2 cellular contexts compared by ENCODE assay signal in the genomic region with DNA sequence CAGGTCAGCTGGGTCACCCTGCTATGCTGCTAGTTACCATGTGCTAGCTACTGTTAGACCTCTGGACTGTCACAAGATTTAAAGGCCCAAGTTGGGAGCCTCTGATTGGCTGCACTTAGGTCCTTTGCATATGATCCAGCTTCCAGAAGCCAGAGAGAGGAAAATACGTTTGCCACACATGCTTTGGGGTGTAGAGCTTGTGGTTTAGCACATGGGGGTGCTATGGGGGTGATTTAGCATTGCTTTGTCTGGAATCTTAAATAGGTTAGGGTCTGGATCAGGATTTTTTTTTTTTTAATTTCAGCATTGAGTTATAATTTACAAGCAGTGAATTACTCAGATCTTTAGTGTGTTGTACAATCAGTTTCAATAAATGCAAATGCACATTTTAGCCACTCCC.
TF ChIP-seq lines count a peak whose summit lies in the region.

No MANE protein-coding gene starts in this region.

TF ChIP-seq in GM23338, 12 proteins besides CTCF, POLR2A, EP300 and RAD21 (continued from another document and continues in another):
- TF ChIP-seq, protein P1, sequence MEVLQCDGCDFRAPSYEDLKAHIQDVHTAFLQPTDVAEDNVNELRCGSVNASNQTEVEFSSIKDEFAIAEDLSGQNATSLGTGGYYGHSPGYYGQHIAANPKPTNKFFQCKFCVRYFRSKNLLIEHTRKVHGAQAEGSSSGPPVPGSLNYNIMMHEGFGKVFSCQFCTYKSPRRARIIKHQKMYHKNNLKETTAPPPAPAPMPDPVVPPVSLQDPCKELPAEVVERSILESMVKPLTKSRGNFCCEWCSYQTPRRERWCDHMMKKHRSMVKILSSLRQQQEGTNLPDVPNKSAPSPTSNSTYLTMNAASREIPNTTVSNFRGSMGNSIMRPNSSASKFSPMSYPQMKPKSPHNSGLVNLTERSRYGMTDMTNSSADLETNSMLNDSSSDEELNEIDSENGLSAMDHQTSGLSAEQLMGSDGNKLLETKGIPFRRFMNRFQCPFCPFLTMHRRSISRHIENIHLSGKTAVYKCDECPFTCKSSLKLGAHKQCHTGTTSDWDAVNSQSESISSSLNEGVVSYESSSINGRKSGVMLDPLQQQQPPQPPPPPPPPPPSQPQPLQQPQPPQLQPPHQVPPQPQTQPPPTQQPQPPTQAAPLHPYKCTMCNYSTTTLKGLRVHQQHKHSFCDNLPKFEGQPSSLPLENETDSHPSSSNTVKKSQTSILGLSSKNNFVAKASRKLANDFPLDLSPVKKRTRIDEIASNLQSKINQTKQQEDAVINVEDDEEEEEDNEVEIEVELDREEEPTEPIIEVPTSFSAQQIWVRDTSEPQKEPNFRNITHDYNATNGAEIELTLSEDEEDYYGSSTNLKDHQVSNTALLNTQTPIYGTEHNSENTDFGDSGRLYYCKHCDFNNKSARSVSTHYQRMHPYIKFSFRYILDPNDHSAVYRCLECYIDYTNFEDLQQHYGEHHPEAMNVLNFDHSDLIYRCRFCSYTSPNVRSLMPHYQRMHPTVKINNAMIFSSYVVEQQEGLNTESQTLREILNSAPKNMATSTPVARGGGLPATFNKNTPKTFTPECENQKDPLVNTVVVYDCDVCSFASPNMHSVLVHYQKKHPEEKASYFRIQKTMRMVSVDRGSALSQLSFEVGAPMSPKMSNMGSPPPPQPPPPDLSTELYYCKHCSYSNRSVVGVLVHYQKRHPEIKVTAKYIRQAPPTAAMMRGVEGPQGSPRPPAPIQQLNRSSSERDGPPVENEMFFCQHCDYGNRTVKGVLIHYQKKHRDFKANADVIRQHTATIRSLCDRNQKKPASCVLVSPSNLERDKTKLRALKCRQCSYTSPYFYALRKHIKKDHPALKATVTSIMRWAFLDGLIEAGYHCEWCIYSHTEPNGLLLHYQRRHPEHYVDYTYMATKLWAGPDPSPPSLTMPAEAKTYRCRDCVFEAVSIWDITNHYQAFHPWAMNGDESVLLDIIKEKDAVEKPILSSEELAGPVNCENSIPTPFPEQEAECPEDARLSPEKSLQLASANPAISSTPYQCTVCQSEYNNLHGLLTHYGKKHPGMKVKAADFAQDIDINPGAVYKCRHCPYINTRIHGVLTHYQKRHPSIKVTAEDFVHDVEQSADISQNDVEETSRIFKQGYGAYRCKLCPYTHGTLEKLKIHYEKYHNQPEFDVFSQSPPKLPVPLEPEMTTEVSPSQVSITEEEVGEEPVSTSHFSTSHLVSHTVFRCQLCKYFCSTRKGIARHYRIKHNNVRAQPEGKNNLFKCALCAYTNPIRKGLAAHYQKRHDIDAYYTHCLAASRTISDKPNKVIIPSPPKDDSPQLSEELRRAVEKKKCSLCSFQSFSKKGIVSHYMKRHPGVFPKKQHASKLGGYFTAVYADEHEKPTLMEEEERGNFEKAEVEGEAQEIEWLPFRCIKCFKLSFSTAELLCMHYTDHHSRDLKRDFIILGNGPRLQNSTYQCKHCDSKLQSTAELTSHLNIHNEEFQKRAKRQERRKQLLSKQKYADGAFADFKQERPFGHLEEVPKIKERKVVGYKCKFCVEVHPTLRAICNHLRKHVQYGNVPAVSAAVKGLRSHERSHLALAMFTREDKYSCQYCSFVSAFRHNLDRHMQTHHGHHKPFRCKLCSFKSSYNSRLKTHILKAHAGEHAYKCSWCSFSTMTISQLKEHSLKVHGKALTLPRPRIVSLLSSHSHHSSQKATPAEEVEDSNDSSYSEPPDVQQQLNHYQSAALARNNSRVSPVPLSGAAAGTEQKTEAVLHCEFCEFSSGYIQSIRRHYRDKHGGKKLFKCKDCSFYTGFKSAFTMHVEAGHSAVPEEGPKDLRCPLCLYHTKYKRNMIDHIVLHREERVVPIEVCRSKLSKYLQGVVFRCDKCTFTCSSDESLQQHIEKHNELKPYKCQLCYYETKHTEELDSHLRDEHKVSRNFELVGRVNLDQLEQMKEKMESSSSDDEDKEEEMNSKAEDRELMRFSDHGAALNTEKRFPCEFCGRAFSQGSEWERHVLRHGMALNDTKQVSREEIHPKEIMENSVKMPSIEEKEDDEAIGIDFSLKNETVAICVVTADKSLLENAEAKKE (CRISPR knock-in tag; IDR thresholded peaks at IDR 0.05) = no peak
- TF ChIP-seq POLR2AphosphoS5 (IDR thresholded peaks at IDR 0.05; ENCODE audit: low read depth) (no peak), NANOG (IDR thresholded peaks at IDR 0.05; ENCODE audit: borderline replicate concordance) (no peak), ZNF331 (CRISPR knock-in tag; IDR thresholded peaks at IDR 0.05; ENCODE audit: low read depth) (no peak), EZH2 (IDR thresholded peaks at IDR 0.05; ENCODE audit: low read depth, unreplicated experiment) (no peak), JUNB (IDR thresholded peaks at IDR 0.05; ENCODE audit: unreplicated experiment) (no peak), STAT1 (IDR thresholded peaks at IDR 0.05; ENCODE audit: unreplicated experiment) (no peak), EZH2phosphoT487 (IDR thresholded peaks at IDR 0.05; ENCODE audit: unreplicated experiment) (no peak), REST (IDR thresholded peaks at IDR 0.05; ENCODE audit: unreplicated experiment) (no peak), CREB1 (CRISPR knock-in tag; IDR thresholded peaks at IDR 0.05; ENCODE audit: low read depth) (no peak)

TF ChIP-seq in WTC11, 78 proteins besides CTCF, POLR2A, EP300 and RAD21 (continued from another document):
- TF ChIP-seq ESRRA (CRISPR knock-in tag; IDR thresholded peaks at IDR 0.05; ENCODE audit: borderline replicate concordance) (no peak), SOX15 (CRISPR knock-in tag; IDR thresholded peaks at IDR 0.05) (no peak), KAT7 (CRISPR knock-in tag; IDR thresholded peaks at IDR 0.05; ENCODE audit: borderline replicate concordance) (no peak), TEAD4 (CRISPR knock-in tag; IDR thresholded peaks at IDR 0.05) (no peak), E2F4 (CRISPR knock-in tag; IDR thresholded peaks at IDR 0.05; ENCODE audit: borderline replicate concordance, low read depth) (no peak), ELF4 (CRISPR knock-in tag; IDR thresholded peaks at IDR 0.05; ENCODE audit: low read depth) (no peak), OVOL2 (CRISPR knock-in tag; IDR thresholded peaks at IDR 0.05; ENCODE audit: borderline replicate concordance) (no peak), ATF6 (CRISPR knock-in tag; IDR thresholded peaks at IDR 0.05) (no peak), ZNF317 (CRISPR knock-in tag; IDR thresholded peaks at IDR 0.05; ENCODE audit: borderline replicate concordance, low read depth) (no peak), TP53 (CRISPR knock-in tag; IDR thresholded peaks at IDR 0.05) (no peak), NR1H2 (CRISPR knock-in tag; IDR thresholded peaks at IDR 0.05) (no peak), MYBL2 (CRISPR knock-in tag; IDR thresholded peaks at IDR 0.05) (no peak), ZNF416 (CRISPR knock-in tag; IDR thresholded peaks at IDR 0.05) (no peak)
- TF ChIP-seq, protein P2, sequence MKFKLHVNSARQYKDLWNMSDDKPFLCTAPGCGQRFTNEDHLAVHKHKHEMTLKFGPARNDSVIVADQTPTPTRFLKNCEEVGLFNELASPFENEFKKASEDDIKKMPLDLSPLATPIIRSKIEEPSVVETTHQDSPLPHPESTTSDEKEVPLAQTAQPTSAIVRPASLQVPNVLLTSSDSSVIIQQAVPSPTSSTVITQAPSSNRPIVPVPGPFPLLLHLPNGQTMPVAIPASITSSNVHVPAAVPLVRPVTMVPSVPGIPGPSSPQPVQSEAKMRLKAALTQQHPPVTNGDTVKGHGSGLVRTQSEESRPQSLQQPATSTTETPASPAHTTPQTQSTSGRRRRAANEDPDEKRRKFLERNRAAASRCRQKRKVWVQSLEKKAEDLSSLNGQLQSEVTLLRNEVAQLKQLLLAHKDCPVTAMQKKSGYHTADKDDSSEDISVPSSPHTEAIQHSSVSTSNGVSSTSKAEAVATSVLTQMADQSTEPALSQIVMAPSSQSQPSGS (CRISPR knock-in tag; IDR thresholded peaks at IDR 0.05; ENCODE audit: borderline replicate concordance, low read depth) = no peak
- TF ChIP-seq, protein P3, sequence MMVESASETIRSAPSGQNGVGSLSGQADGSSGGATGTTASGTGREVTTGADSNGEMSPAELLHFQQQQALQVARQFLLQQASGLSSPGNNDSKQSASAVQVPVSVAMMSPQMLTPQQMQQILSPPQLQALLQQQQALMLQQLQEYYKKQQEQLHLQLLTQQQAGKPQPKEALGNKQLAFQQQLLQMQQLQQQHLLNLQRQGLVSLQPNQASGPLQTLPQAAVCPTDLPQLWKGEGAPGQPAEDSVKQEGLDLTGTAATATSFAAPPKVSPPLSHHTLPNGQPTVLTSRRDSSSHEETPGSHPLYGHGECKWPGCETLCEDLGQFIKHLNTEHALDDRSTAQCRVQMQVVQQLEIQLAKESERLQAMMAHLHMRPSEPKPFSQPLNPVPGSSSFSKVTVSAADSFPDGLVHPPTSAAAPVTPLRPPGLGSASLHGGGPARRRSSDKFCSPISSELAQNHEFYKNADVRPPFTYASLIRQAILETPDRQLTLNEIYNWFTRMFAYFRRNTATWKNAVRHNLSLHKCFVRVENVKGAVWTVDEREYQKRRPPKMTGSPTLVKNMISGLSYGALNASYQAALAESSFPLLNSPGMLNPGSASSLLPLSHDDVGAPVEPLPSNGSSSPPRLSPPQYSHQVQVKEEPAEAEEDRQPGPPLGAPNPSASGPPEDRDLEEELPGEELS (CRISPR knock-in tag; IDR thresholded peaks at IDR 0.05) = no peak
- TF ChIP-seq, protein P4, sequence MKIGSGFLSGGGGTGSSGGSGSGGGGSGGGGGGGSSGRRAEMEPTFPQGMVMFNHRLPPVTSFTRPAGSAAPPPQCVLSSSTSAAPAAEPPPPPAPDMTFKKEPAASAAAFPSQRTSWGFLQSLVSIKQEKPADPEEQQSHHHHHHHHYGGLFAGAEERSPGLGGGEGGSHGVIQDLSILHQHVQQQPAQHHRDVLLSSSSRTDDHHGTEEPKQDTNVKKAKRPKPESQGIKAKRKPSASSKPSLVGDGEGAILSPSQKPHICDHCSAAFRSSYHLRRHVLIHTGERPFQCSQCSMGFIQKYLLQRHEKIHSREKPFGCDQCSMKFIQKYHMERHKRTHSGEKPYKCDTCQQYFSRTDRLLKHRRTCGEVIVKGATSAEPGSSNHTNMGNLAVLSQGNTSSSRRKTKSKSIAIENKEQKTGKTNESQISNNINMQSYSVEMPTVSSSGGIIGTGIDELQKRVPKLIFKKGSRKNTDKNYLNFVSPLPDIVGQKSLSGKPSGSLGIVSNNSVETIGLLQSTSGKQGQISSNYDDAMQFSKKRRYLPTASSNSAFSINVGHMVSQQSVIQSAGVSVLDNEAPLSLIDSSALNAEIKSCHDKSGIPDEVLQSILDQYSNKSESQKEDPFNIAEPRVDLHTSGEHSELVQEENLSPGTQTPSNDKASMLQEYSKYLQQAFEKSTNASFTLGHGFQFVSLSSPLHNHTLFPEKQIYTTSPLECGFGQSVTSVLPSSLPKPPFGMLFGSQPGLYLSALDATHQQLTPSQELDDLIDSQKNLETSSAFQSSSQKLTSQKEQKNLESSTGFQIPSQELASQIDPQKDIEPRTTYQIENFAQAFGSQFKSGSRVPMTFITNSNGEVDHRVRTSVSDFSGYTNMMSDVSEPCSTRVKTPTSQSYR (CRISPR knock-in tag; IDR thresholded peaks at IDR 0.05) = no peak
- TF ChIP-seq, protein P5, sequence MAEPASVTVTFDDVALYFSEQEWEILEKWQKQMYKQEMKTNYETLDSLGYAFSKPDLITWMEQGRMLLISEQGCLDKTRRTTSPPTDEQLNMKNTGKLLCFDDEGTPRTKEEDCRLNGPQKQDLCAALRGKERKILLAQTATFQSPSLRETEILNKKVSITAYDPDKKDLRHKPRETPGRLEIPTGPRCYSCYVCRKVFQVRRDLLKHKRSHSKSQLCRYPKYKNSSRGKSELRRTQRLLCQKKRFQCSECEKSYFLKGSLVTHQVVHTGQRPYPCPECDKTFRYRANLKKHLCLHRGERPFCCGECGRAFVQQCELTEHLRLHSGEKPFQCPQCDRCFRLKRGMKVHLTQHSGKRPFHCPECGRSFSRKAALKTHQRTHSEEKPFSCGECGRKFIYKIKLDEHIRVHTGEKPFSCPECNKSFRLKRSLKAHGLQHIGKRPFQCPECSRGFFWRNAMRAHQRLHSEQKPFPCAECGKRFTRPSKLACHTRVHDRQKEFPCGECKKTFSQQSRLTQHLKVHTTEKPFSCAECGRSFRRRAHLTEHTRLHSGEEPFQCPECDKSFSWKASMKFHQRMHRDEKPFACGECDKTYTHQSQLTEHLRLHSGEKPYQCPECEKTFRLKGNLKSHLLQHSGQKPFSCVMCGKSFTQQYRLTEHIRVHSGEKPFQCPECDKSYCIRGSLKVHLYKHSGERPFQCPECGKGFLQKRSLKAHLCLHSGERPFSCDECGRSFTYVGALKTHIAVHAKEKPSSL (CRISPR knock-in tag; conservative IDR thresholded peaks at IDR 0.05) = no peak
TF ChIP-seq in WTC11: peak in this region for 0.
